10 cellular contexts compared by ENCODE assay signal in the genomic region with DNA sequence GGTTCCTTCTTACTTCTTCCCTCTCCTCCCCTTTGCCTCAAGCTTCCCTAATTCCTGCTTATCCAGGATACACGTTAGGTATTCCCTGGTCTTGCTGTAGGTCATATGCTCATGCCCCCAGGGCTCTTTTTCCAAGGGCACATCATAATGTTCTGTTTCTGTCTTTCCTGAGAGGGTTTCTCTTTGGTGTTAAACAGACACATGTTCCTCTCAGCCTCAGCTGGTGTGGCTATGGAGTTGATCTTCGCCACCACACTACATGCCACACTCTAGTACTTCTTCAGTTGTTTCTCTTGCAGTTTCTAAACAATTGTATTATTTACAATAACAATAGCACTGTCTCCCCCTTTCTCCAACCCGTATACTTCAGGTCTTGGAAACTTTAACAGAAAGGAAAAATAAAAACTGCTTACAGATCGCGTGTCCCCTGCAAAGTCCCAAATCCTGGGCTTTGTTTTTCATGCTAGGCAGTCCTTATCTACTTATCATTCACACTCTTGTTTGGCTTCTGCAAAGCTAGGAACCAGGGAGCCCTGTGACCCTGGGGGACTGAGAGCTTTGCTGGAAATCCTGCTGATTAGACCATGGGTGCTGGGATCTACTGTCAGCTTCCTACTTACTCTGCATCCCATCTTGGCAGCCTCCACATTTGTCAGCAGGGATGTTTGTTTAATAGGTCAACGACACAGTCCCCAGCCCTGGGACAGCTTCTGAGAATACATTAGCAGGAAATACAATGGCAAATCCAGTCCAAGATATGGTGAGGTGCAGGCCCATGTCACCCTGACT.
"Had no signal": no experiment of that assay in that cellular context is flagged by ENCODE, and none has a peak within 500 bp of the region (broad histone marks: within the 10 kb centered on the region; RNA-seq: fewer than 3 reads in every experiment).

No MANE protein-coding gene starts in this region.

- H3K27ac ChIP-seq: upper lobe of right lung had no signal

- H3K9me3 ChIP-seq: upper lobe of right lung had no signal

- DNase-seq: activated B cell treated with CpG ODN at 0.5 μM for 24 hours; activated CD4-positive, alpha-beta T cell treated with anti-CD3 and anti-CD28 coated beads, Interleukin-2, amount 10 ng/mL, durations not matched to agents 24 days and 14 days; activated effector memory CD4-positive, alpha-beta T cell treated with Interleukin-2 at 50 U/mL for 16 hours; effector memory CD8-positive, alpha-beta T cell; erythroblast; hippocampal formation; stimulated activated CD4-positive, alpha-beta T cell treated with anti-CD3 and anti-CD28 coated beads, Interleukin-4, amount 100 ng/mL, for 1 hour; stimulated activated CD8-positive, alpha-beta memory T cell treated with anti-CD3 and anti-CD28 coated beads, Interleukin-4, amount 100 ng/mL, for 48 hours; T-cell; upper lobe of right lung had no signal

- H3K27me3 ChIP-seq: upper lobe of right lung had no signal

- H3K4me3 ChIP-seq: upper lobe of right lung had no signal

- H3K36me3 ChIP-seq: upper lobe of right lung had no signal

- ATAC-seq: effector memory CD8-positive, alpha-beta T cell; T-cell; upper lobe of right lung had no signal
